In genomic region chr17:34443832-34444469, GRCh38 we compare ENCODE assay signal across 8 cellular contexts.
DNase-seq lines count a peak whose midpoint lies in the region; ATAC-seq, FAIRE-seq and TF ChIP-seq lines count a peak whose summit lies in the region.

No MANE protein-coding gene starts in this region.

- H3K4me1 Mint-ChIP-seq in nephron progenitor cell, result no peaks in the 10 kb centered on the region

- H2BK120ac ChIP-seq in IMR-90 (ENCODE audit: low read depth, low read length), result no peak overlapping the region

- no peak overlapping the region for H2BK15ac ChIP-seq in IMR-90 (ENCODE audit: low read depth, low read length)

- TF ChIP-seq RAD21 in IMR-90 (IDR thresholded peaks at IDR 0.05; ENCODE audit: low read length), result no peak
- peak; percentile 55 to 78 for TF ChIP-seq RAD21 in K562 (CRISPR knock-in tag; conservative IDR thresholded peaks at IDR 0.05 in 1 of 2, IDR thresholded peaks at IDR 0.05 in 1 of 2)

- H3K4me2 ChIP-seq in IMR-90 (ENCODE audit: low read depth, low read length) (no peak overlapping the region), K562 (ENCODE audit: insufficient read depth, low read length) (no peak overlapping the region)

- H3K14ac ChIP-seq in IMR-90 (replicated peaks; ENCODE audit: low read depth, low read length), result no peak overlapping the region

- no peak overlapping the region for H3K18ac ChIP-seq in IMR-90 (ENCODE audit: low read depth, low read length)

- TF ChIP-seq CTCF in IMR-90 (conservative IDR thresholded peaks at IDR 0.05; ENCODE audit: low read depth, low read length), result peak; percentile 6; the same call in 1 of the 2 replicates
- TF ChIP-seq CTCF in K562 (IDR thresholded peaks at IDR 0.05 in 2 of 3, conservative IDR thresholded peaks at IDR 0.05 in 1 of 3; ENCODE audit: insufficient read depth in 2 of 3, low read depth in 1 of 3, low read length in 3 of 3), result peak; percentile 49 to 67 (median 61)
- TF ChIP-seq CTCF in nephron progenitor cell (IDR thresholded peaks at IDR 0.05), result no peak

- H2AFZ ChIP-seq in IMR-90 (replicated peaks; ENCODE audit: low read length, poor library complexity), result no peak overlapping the region
- no peak overlapping the region for H2AFZ ChIP-seq in K562 (ENCODE audit: low read depth, low read length)

- no peak for ATAC-seq in IMR-90 (ENCODE audit: low read depth)
- ATAC-seq in K562, result peak; percentile 79
- no peak for ATAC-seq in activated CD4-positive, CD25-positive, alpha-beta regulatory T cell treated with anti-CD3 and anti-CD28 coated beads, Interleukin-2, amount 50 U/mL, for 24 hours
- no peak for ATAC-seq in GM19467 (IDR thresholded peaks at IDR 0.05; ENCODE audit: unreplicated experiment)
- no peak for ATAC-seq in GM21529 (IDR thresholded peaks at IDR 0.05; ENCODE audit: unreplicated experiment)

- H3K9me1 ChIP-seq in IMR-90 (ENCODE audit: insufficient read depth, low read length) (no peaks in the 10 kb centered on the region), K562 (ENCODE audit: control insufficient read depth, insufficient read depth, low read length) (no peaks in the 10 kb centered on the region)

- CTCF ChIA-PET in IMR-90 (lab: Yijun Ruan, JAX), result no interaction called here
- CTCF ChIA-PET in K562 (lab: Yijun Ruan, JAX; ENCODE audit: low intra/inter-chr PET ratio), result interaction anchor here (0.6 to 1.5 kb wide), 2 partner anchors 75 to 118 kb away, joined by 3 to 6 read pairs; no protein-coding TSS in a partner anchor

- no peak overlapping the region for H3K23ac ChIP-seq in IMR-90 (ENCODE audit: low read depth, low read length)

- intact Hi-C loops in IMR-90 (cut with micrococcal nuclease), result no loop called here
- intact Hi-C loops in K562 (cut with micrococcal nuclease), result no loop called here

- H3K4me3 ChIP-seq in IMR-90 (ENCODE audit: insufficient read depth, low read depth, low read length) (no peak overlapping the region), K562 (no peak overlapping the region)

- H3K36me3 Mint-ChIP-seq in nephron progenitor cell (ENCODE audit: low read depth), result no peaks in the 10 kb centered on the region

- no peaks in the 10 kb centered on the region for H3K9me3 ChIP-seq in IMR-90 (ENCODE audit: control insufficient read depth, insufficient read depth, low read length)
- no peaks in the 10 kb centered on the region for H3K9me3 ChIP-seq in K562 (replicated peaks; ENCODE audit: control insufficient read depth, insufficient read depth, low read depth, low read length)

- BruUV-seq in IMR-90 (replicated peaks; lab: Mats Ljungman, UMichigan), result no TSS peak
- no TSS peak for BruUV-seq in K562 (replicated peaks; lab: Mats Ljungman, UMichigan)

- no peak for TF ChIP-seq POLR2A in IMR-90 (IDR thresholded peaks at IDR 0.05; ENCODE audit: low read depth, low read length)
- TF ChIP-seq POLR2A in K562 (conservative IDR thresholded peaks at IDR 0.05), result no peak

- in situ Hi-C loops in IMR-90 (cut with MboI; ENCODE audit: low sequenced_read_pairs), result no loop called here
- in situ Hi-C loops in K562 (cut with MboI), result loop anchor here (25.0 kb wide), 1 partner anchor 1293 kb away; the partner anchor contains the start of gene RASL10B

- no peak for TF ChIP-seq EP300 in K562 (IDR thresholded peaks at IDR 0.05; ENCODE audit: low read length)

- H2AK5ac ChIP-seq in IMR-90 (ENCODE audit: low read depth, low read length), result no peak overlapping the region

- no peaks in the 10 kb centered on the region for H3K36me3 ChIP-seq in IMR-90 (ENCODE audit: control insufficient read depth, insufficient read depth, low read length)
- H3K36me3 ChIP-seq in K562 (ENCODE audit: control insufficient read depth, insufficient read depth, low read length), result no peaks in the 10 kb centered on the region

- DNase-seq in NCI-H1092 (lab: John Stamatoyannopoulos, UW) (peak; percentile 1), NCI-H1092 treated with DMSO at 0.1 percent for 48 hours (lab: John Stamatoyannopoulos, UW) (no peak), IMR-90 (no peak), K562 (ENCODE audit: extremely low read depth in 1 of 4, low spot score in 3 of 4) (peak; percentile 24 to 45 (median 32)), nephron progenitor cell (peak; percentile 23)

- peaks cover 62% of the 10 kb centered on the region for H3K27me3 Mint-ChIP-seq in nephron progenitor cell (ENCODE audit: low read depth, poor library complexity)

- no peaks in the 10 kb centered on the region for H4K20me1 ChIP-seq in IMR-90 (ENCODE audit: insufficient read depth, low read length)
- H4K20me1 ChIP-seq in K562 (replicated peaks; ENCODE audit: control insufficient read depth, insufficient read depth, low read length), result no peaks in the 10 kb centered on the region; the same call in 1 of the 2 replicates

- H2AK9ac ChIP-seq in IMR-90 (replicated peaks; ENCODE audit: low read depth, low read length, poor library complexity), result no peak overlapping the region

- no peak overlapping the region for H4K91ac ChIP-seq in IMR-90 (ENCODE audit: insufficient read depth, low read depth, low read length)

- WGBS in IMR-90 (ENCODE audit: extremely low coverage in 2 of 2, insufficient read length in 1 of 2), 2 experiments, result no CpG with 5 or more reads among the region's 8 CpGs
- WGBS in K562 (ENCODE audit: insufficient coverage, low coverage, missing lambda C conversion rate), result 0% methylated on average over 8 of the region's 8 CpGs

- no peak overlapping the region for H2BK20ac ChIP-seq in IMR-90 (ENCODE audit: low read depth, low read length)

- H3K9ac ChIP-seq in IMR-90 (ENCODE audit: low read depth, low read length) (no peak overlapping the region), K562 (ENCODE audit: insufficient read depth in 1 of 2, low read depth in 2 of 2, low read length in 2 of 2) (no peak overlapping the region)

- H3K27ac Mint-ChIP-seq in nephron progenitor cell, result no peak overlapping the region

- H3K9me3 Mint-ChIP-seq in nephron progenitor cell, result no peaks in the 10 kb centered on the region

- no peak overlapping the region for H4K8ac ChIP-seq in IMR-90 (ENCODE audit: low read depth in 2 of 2, low read length in 2 of 2)

- H4K5ac ChIP-seq in IMR-90 (ENCODE audit: low read depth, low read length), result no peak overlapping the region

- no peak overlapping the region for H2BK5ac ChIP-seq in IMR-90 (ENCODE audit: low read depth, low read length, poor library complexity, severe bottlenecking)

- no peak overlapping the region for H3K27ac ChIP-seq in IMR-90 (ENCODE audit: insufficient read depth, low read length)
- no peak overlapping the region for H3K27ac ChIP-seq in K562 (ENCODE audit: extremely low read depth, low read depth, low read length)

- H3K4me3 Mint-ChIP-seq in nephron progenitor cell, result no peak overlapping the region

- H3K4me1 ChIP-seq in IMR-90 (ENCODE audit: control insufficient read depth, insufficient read depth, low read length) (no peaks in the 10 kb centered on the region), K562 (replicated peaks in 1 of 2; ENCODE audit: control insufficient read depth in 2 of 2, insufficient read depth in 2 of 2, low read length in 2 of 2) (no peaks in the 10 kb centered on the region)

- no peaks in the 10 kb centered on the region for H3K79me1 ChIP-seq in IMR-90 (ENCODE audit: low read depth in 1 of 2, low read length in 2 of 2)

- dilution Hi-C loops in IMR-90 (cut with HindIII; ENCODE audit: low sequenced_read_pairs, unreplicated experiment), result no loop called here

- H3K79me2 ChIP-seq in K562 (ENCODE audit: control insufficient read depth, insufficient read depth, low read length), result no peaks in the 10 kb centered on the region

- POLR2A ChIA-PET in IMR-90 (lab: Charles Lee; ENCODE audit: unreplicated experiment), result no interaction called here
- POLR2A ChIA-PET in K562 (lab: Yijun Ruan, JAX), result interaction anchor here (1.3 kb wide), 1 partner anchor 537 kb away, joined by 5 read pairs; the partner anchor contains the start of gene LIG3

- FAIRE-seq in K562 (lab: Jason Lieb, UNC), result no peak

- peaks cover 3% of the 10 kb centered on the region for H3K27me3 ChIP-seq in IMR-90 (ENCODE audit: control insufficient read depth, insufficient read depth, low read length)
- peaks cover 2 to 11% of the 10 kb centered on the region in 2 experiments; a peak in 2 of 5 replicates for H3K27me3 ChIP-seq in K562 (ENCODE audit: control insufficient read depth in 2 of 2, insufficient read depth in 2 of 2, low read length in 2 of 2)

- no peak overlapping the region for H3K56ac ChIP-seq in IMR-90 (ENCODE audit: extremely low read depth, insufficient read depth, low read length)

- H3K4ac ChIP-seq in IMR-90 (ENCODE audit: low read depth, low read length), result no peak overlapping the region

TF ChIP-seq in IMR-90, 13 proteins besides CTCF, POLR2A, EP300 and RAD21 (continues in another document):
- TF ChIP-seq RCOR1 (IDR thresholded peaks at IDR 0.05; ENCODE audit: insufficient replicate concordance, low read length) (no peak), SMC3 (IDR thresholded peaks at IDR 0.05; ENCODE audit: low read depth, low read length) (no peak), MXI1 (IDR thresholded peaks at IDR 0.05; ENCODE audit: borderline replicate concordance, low read depth, low read length) (no peak), MAFK (IDR thresholded peaks at IDR 0.05; ENCODE audit: low read depth, low read length) (no peak), CEBPB (IDR thresholded peaks at IDR 0.05; ENCODE audit: low read depth, low read length) (no peak), RFX5 (IDR thresholded peaks at IDR 0.05; ENCODE audit: low read depth, low read length) (no peak), BHLHE40 (IDR thresholded peaks at IDR 0.05; ENCODE audit: low read depth, low read length) (no peak), MAZ (IDR thresholded peaks at IDR 0.05; ENCODE audit: borderline replicate concordance, low read depth, low read length) (no peak), NFE2L2 (IDR thresholded peaks at IDR 0.05; ENCODE audit: low read depth, low read length) (no peak)

TF ChIP-seq in K562, 482 proteins besides CTCF, POLR2A, EP300 and RAD21:
- TF ChIP-seq SRSF1 (IDR thresholded peaks at IDR 0.05; ENCODE audit: low read depth, low read length), result no peak
- TF ChIP-seq MAZ (CRISPR knock-in tag; conservative IDR thresholded peaks at IDR 0.05 in 1 of 2, IDR thresholded peaks at IDR 0.05 in 1 of 2), result 0 out of 4 replicates have a peak, but pooled peaks of 1 of the 2 experiments have one; percentile 28

Comparison
In these comparisons a context has a peak if more than half of its experiments do, and no peak if none do; other contexts are left out.
1. DNase-seq: peak in NCI-H1092 (single experiment), K562 (4 of 4) and nephron progenitor cell (single experiment); none in NCI-H1092 treated with DMSO at 0.1 percent for 48 hours (single experiment) and IMR-90 (single experiment).